In the genomic region with DNA sequence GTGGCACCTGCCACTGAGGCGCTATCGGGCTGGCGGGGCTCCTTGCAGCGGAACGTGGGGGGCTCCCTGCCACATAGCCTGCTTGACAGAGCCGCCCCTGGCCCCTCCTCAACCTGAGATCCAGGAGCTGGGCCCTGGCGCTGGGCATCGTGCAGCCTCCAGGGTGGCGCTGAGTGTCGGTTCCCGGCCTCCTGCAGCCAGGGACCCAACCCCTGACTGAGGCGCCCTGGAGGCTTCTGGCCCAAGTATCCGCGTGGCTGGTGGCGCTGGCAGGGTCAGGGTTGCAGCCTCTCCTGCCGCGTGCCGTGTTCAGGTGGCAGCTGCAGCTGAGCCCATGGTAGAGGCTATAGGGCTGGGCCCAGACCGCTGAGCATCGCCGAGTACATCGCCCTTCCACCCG, we compare ENCODE assay signal across 6 cellular contexts.
A peak's percentile ranks its signal among the peaks of the same experiment; 100 is the strongest.
DNase-seq lines count a peak whose midpoint lies in the region; TF ChIP-seq lines count a peak whose summit lies in the region.
"Not testable (repeated sequence)": the region's sequence is repeated elsewhere in the genome, so short reads cannot be mapped to it uniquely, and the experiment has no call there.

No MANE protein-coding gene starts in this region.

- POLR2A ChIA-PET in SK-N-SH (lab: Yijun Ruan, JAX), result not testable (repeated sequence)

- CTCF ChIA-PET in SK-N-SH (lab: Yijun Ruan, JAX), result not testable (repeated sequence)

- H3K79me2 ChIP-seq in SK-N-SH (ENCODE audit: insufficient read depth); osteoblast (ENCODE audit: insufficient read depth, low read length): not testable (repeated sequence)

- not testable (repeated sequence) for H3K4me3 Mint-ChIP-seq in CD14-positive monocyte; chondrocyte (ENCODE audit: unreplicated experiment)

- not testable (repeated sequence) for TF ChIP-seq CTCF in CD14-positive monocyte (IDR thresholded peaks at IDR 0.05); GM13976 (IDR thresholded peaks at IDR 0.05; ENCODE audit: borderline replicate concordance, control extremely low read depth, extremely low read depth, insufficient read depth, missing control alignments); SK-N-SH (IDR thresholded peaks at IDR 0.05); chondrocyte (IDR thresholded peaks at IDR 0.05); osteoblast (IDR thresholded peaks at IDR 0.05; ENCODE audit: extremely low read depth, low read depth, low read length)

- not testable (repeated sequence) for H4K20me1 ChIP-seq in SK-N-SH (ENCODE audit: insufficient read depth); osteoblast (ENCODE audit: insufficient read depth, low read length)

- H3K27me3 ChIP-seq in SK-N-SH (ENCODE audit: insufficient read depth); osteoblast (ENCODE audit: insufficient read depth, low read length): not testable (repeated sequence)

- not testable (repeated sequence) for H3K27ac Mint-ChIP-seq in CD14-positive monocyte; chondrocyte (ENCODE audit: unreplicated experiment)

- H3K9me3 Mint-ChIP-seq in CD14-positive monocyte, result peaks cover 5 to 27% (median 12%) of the 10 kb centered on the region in 7 donors
- H3K9me3 Mint-ChIP-seq in chondrocyte (ENCODE audit: low read depth), result peaks cover 11% of the 10 kb centered on the region

- in situ Hi-C loops in GM13976 (cut with MboI; ENCODE audit: low sequenced_read_pairs, unreplicated experiment), result not testable (repeated sequence)

- DNase-seq in CD14-positive monocyte (ENCODE audit: low spot score), result peak; percentile 41
- DNase-seq in GM13976 (ENCODE audit: low spot score), result peak; percentile 1
- DNase-seq in SK-N-SH, result peak; percentile 0
- DNase-seq in chondrocyte (ENCODE audit: low spot score), result peak; percentile 83
- DNase-seq in iPS-NIHi7 (ENCODE audit: extremely low spot score), result peak; percentile 0
- peak; percentile 34 for DNase-seq in osteoblast (ENCODE audit: insufficient read length, low spot score, missing footprints)

- not testable (repeated sequence) for H3K9ac ChIP-seq in SK-N-SH

- H3K36me3 ChIP-seq in SK-N-SH (replicated peaks in 1 of 2; ENCODE audit: control insufficient read depth in 1 of 2, insufficient read depth in 2 of 2, low read length in 1 of 2); osteoblast (ENCODE audit: insufficient read depth, low read length): not testable (repeated sequence)

- TF ChIP-seq EP300 in SK-N-SH (IDR thresholded peaks at IDR 0.05; ENCODE audit: borderline replicate concordance in 1 of 2, low read depth in 1 of 2, low read length in 1 of 2), result not testable (repeated sequence)

- intact Hi-C loops in CD14-positive monocyte (cut with micrococcal nuclease), result not testable (repeated sequence)

- H3K9me3 ChIP-seq in SK-N-SH; osteoblast (ENCODE audit: low read depth, low read length): not testable (repeated sequence)

- H3K4me1 ChIP-seq in SK-N-SH (ENCODE audit: control insufficient read depth in 1 of 2, insufficient read depth in 2 of 2, low read depth in 1 of 2, low read length in 1 of 2); osteoblast (ENCODE audit: insufficient read depth, low read length): not testable (repeated sequence)

- WGBS in SK-N-SH (ENCODE audit: low lambda C conversion rate), result 0% methylated on average over 3 of the region's 23 CpGs

- H3K4me3 ChIP-seq in SK-N-SH (ENCODE audit: low read depth in 2 of 2, low read length in 1 of 2); osteoblast (ENCODE audit: insufficient read depth, low read length): not testable (repeated sequence)

- TF ChIP-seq RAD21 in SK-N-SH (IDR thresholded peaks at IDR 0.05; ENCODE audit: low read length), result not testable (repeated sequence)

- not testable (repeated sequence) for H3F3A ChIP-seq in SK-N-SH (replicated peaks; ENCODE audit: insufficient read depth)

- not testable (repeated sequence) for H3K4me1 Mint-ChIP-seq in CD14-positive monocyte; chondrocyte (ENCODE audit: low read depth)

- not testable (repeated sequence) for H3K27me3 Mint-ChIP-seq in CD14-positive monocyte (ENCODE audit: low read depth in 3 of 3); chondrocyte (ENCODE audit: low read depth)

- H3K4me2 ChIP-seq in SK-N-SH; osteoblast (ENCODE audit: insufficient read depth, low read length): not testable (repeated sequence)

- not testable (repeated sequence) for H3K27ac ChIP-seq in SK-N-SH (ENCODE audit: low read depth in 2 of 2, low read length in 1 of 2); osteoblast (ENCODE audit: low read depth, low read length)

- not testable (repeated sequence) for H3K36me3 Mint-ChIP-seq in CD14-positive monocyte; chondrocyte (ENCODE audit: low read depth)

- H2AFZ ChIP-seq in SK-N-SH (ENCODE audit: low read depth); osteoblast (ENCODE audit: low read length): not testable (repeated sequence)

- not testable (repeated sequence) for H3K9me2 ChIP-seq in SK-N-SH

Comparison
In these comparisons a context has a peak if more than half of its experiments do, and no peak if none do; other contexts are left out.
1. DNase-seq: peak in every context shown above with its lines; median percentile 83 in chondrocyte; 41 in CD14-positive monocyte; 34 in osteoblast; 1 in GM13976; 0 in SK-N-SH; 0 in iPS-NIHi7.